21 cellular contexts compared by ENCODE assay signal in the genomic region with DNA sequence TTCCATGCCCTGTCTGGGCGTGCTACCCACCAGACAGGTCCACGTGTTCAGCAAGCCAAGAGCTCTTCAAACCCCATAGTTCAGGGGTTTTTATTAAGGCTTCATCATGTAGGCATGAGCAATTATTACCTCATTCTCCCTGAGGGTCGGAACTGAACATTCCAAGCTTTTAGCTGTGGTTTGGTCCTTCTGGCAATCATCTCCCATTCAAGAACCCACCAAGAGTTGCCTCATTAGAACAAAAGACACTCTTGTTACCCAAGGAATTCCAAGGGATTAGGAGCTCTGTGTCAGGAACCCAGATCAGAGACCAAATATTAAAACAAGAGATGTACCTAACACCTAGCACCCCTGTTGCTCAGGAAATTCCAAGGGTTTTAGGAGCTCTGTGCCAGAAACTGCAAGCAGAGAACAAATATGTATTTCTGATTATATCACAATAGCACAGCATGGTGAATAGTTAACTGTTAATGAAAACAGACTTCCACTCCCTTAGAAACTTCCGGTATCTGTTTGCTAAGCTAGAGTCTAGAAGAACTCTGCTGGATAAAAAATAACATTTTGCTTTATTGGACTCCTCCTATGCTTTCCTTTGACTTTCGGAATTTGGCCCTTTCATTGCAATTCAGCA.
DNase-seq lines count a peak whose midpoint lies in the region; ATAC-seq, FAIRE-seq and TF ChIP-seq lines count a peak whose summit lies in the region.
"Had no signal": no experiment of that assay in that cellular context is flagged by ENCODE, and none has a peak within 500 bp of the region (broad histone marks: within the 10 kb centered on the region; RNA-seq: fewer than 3 reads in every experiment).

No MANE protein-coding gene starts in this region.

- H3K9me3 Mint-ChIP-seq in astrocyte (ENCODE audit: unreplicated experiment): no peaks in the 10 kb centered on the region
- no peaks in the 10 kb centered on the region for H3K9me3 Mint-ChIP-seq in Caco-2 (ENCODE audit: unreplicated experiment)
- H3K9me3 Mint-ChIP-seq: dendritic cell treated with granulocyte-macrophage colony-stimulating factor and Interleukin-4, amounts not matched to agents 40 ng/mL and 50 ng/mL, for 4 days; naive thymus-derived CD8-positive, alpha-beta T cell; stimulated activated naive CD8-positive, alpha-beta T cell treated with anti-CD3 and anti-CD28 coated beads, Interleukin-15, Interleukin-2, amounts not matched to agents 100 ng/mL and 50 ng/mL, for 24 hours had no signal

- H3K9ac ChIP-seq in astrocyte (ENCODE audit: low read length): no peak overlapping the region
- H3K9ac ChIP-seq: SK-N-SH had no signal

- no peaks in the 10 kb centered on the region for H3K9me3 ChIP-seq in astrocyte (ENCODE audit: insufficient read depth, low read depth, low read length)
- H3K9me3 ChIP-seq in Caco-2: no peaks in the 10 kb centered on the region
- H3K9me3 ChIP-seq: BE2C, HAP-1, right atrium auricular region, SK-N-SH, upper lobe of left lung had no signal

- H3K4me3 Mint-ChIP-seq in astrocyte (ENCODE audit: unreplicated experiment) (no peak overlapping the region), Caco-2 (ENCODE audit: unreplicated experiment) (no peak overlapping the region)
- H3K4me3 Mint-ChIP-seq: dendritic cell treated with granulocyte-macrophage colony-stimulating factor and Interleukin-4, amounts not matched to agents 40 ng/mL and 50 ng/mL, for 4 days; naive thymus-derived CD8-positive, alpha-beta T cell; stimulated activated naive CD8-positive, alpha-beta T cell treated with anti-CD3 and anti-CD28 coated beads, Interleukin-15, Interleukin-2, amounts not matched to agents 100 ng/mL and 50 ng/mL, for 24 hours had no signal

- intact Hi-C loops in Caco-2 (cut with micrococcal nuclease; ENCODE audit: unreplicated experiment): no loop called here

- H3K36me3 ChIP-seq in astrocyte (ENCODE audit: insufficient read depth, low read length): no peaks in the 10 kb centered on the region
- no peaks in the 10 kb centered on the region for H3K36me3 ChIP-seq in Caco-2 (ENCODE audit: control insufficient read depth, insufficient read depth, low read length)
- H3K36me3 ChIP-seq: BE2C, HAP-1 had no signal

- H3K27me3 Mint-ChIP-seq in astrocyte (ENCODE audit: low read depth, unreplicated experiment): no peaks in the 10 kb centered on the region
- H3K27me3 Mint-ChIP-seq in Caco-2 (ENCODE audit: insufficient read depth, unreplicated experiment): no peaks in the 10 kb centered on the region
- H3K27me3 Mint-ChIP-seq: dendritic cell treated with granulocyte-macrophage colony-stimulating factor and Interleukin-4, amounts not matched to agents 40 ng/mL and 50 ng/mL, for 4 days; naive thymus-derived CD8-positive, alpha-beta T cell; stimulated activated naive CD8-positive, alpha-beta T cell treated with anti-CD3 and anti-CD28 coated beads, Interleukin-15, Interleukin-2, amounts not matched to agents 100 ng/mL and 50 ng/mL, for 24 hours had no signal

- no peak for TF ChIP-seq CTCF in astrocyte (IDR thresholded peaks at IDR 0.05; ENCODE audit: insufficient read depth, low read depth, low read length)
- no peak for TF ChIP-seq CTCF in Caco-2 (IDR thresholded peaks at IDR 0.05; ENCODE audit: insufficient read depth in 1 of 2, low read depth in 1 of 2, low read length in 1 of 2, severe bottlenecking in 1 of 2, unreplicated experiment in 1 of 2)

- DNase-seq in NCI-H146 (lab: John Stamatoyannopoulos, UW) (peak; percentile 12), NCI-H146 treated with DMSO at 0.1 percent for 48 hours (lab: John Stamatoyannopoulos, UW; ENCODE audit: unreplicated experiment) (no peak), astrocyte (ENCODE audit: low read depth) (peak; percentile 9), foreskin melanocyte (peak; percentile 92), Caco-2 (no peak), HEK293T (ENCODE audit: extremely low spot score) (no peak), HuH-7 (ENCODE audit: low spot score) (no peak)
- DNase-seq: activated CD4-positive, alpha-beta T cell treated with anti-CD3 and anti-CD28 coated beads for 4 hours; BE2C; erythroblast; naive thymus-derived CD8-positive, alpha-beta T cell; NCI-H187 treated with DMSO at 0.1 percent for 48 hours; NCI-H446; SK-N-SH; upper lobe of left lung had no signal

- no peaks in the 10 kb centered on the region for H3K79me2 ChIP-seq in astrocyte (ENCODE audit: insufficient read depth, low read length)

- CTCF ChIA-PET in Caco-2 (lab: Charles Lee): no interaction called here
- CTCF ChIA-PET in HEK293T (lab: Yijun Ruan, JAX): no interaction called here

- no peak overlapping the region for H2AFZ ChIP-seq in astrocyte (ENCODE audit: low read depth, low read length)

- POLR2A ChIA-PET in Caco-2 (lab: Charles Lee) (no interaction called here), HEK293T (lab: Yijun Ruan, JAX) (no interaction called here)

- H3K4me2 ChIP-seq in astrocyte (ENCODE audit: low read length): peak overlapping the region; percentile 24
- H3K4me2 ChIP-seq: SK-N-SH had no signal

- peaks cover 12% of the 10 kb centered on the region for H3K4me1 Mint-ChIP-seq in astrocyte (ENCODE audit: low read depth, unreplicated experiment)
- H3K4me1 Mint-ChIP-seq in Caco-2 (ENCODE audit: low read depth, unreplicated experiment): no peaks in the 10 kb centered on the region

- no peak overlapping the region for H3K4me3 ChIP-seq in astrocyte (ENCODE audit: insufficient read depth, low read depth, low read length)
- no peak overlapping the region for H3K4me3 ChIP-seq in Caco-2 (ENCODE audit: low read depth, low read length)
- H3K4me3 ChIP-seq: HAP-1, right atrium auricular region, upper lobe of left lung had no signal

- ATAC-seq in HG03469 (IDR thresholded peaks at IDR 0.05; ENCODE audit: unreplicated experiment): no peak
- ATAC-seq: naive thymus-derived CD8-positive, alpha-beta T cell had no signal

- H3K27me3 ChIP-seq in astrocyte (ENCODE audit: insufficient read depth, low read length) (no peaks in the 10 kb centered on the region), Caco-2 (replicated peaks; ENCODE audit: control insufficient read depth, insufficient read depth, low read length) (no peaks in the 10 kb centered on the region)
- H3K27me3 ChIP-seq: BE2C, right atrium auricular region, upper lobe of left lung had no signal

- BruUV-seq in Caco-2 (replicated peaks; lab: Mats Ljungman, UMichigan): no TSS peak

- H3K27ac ChIP-seq in astrocyte (ENCODE audit: low read depth, low read length): peak overlapping the region; percentile 8
- H3K27ac ChIP-seq: 22Rv1, right atrium auricular region, upper lobe of left lung had no signal

- H3K27ac Mint-ChIP-seq in astrocyte (ENCODE audit: unreplicated experiment): peak overlapping the region; percentile 59
- no peak overlapping the region for H3K27ac Mint-ChIP-seq in Caco-2 (ENCODE audit: unreplicated experiment)
- H3K27ac Mint-ChIP-seq: dendritic cell treated with granulocyte-macrophage colony-stimulating factor and Interleukin-4, amounts not matched to agents 40 ng/mL and 50 ng/mL, for 4 days; stimulated activated naive CD8-positive, alpha-beta T cell treated with anti-CD3 and anti-CD28 coated beads, Interleukin-15, Interleukin-2, amounts not matched to agents 100 ng/mL and 50 ng/mL, for 24 hours had no signal

- no peak for FAIRE-seq in astrocyte (lab: Jason Lieb, UNC)

- H3K4me1 ChIP-seq in astrocyte (ENCODE audit: insufficient read depth, low read length): peaks cover 3% of the 10 kb centered on the region
- no peaks in the 10 kb centered on the region for H3K4me1 ChIP-seq in Caco-2
- H3K4me1 ChIP-seq: BE2C, HAP-1, right atrium auricular region, upper lobe of left lung had no signal

- H4K20me1 ChIP-seq in astrocyte (ENCODE audit: insufficient read depth, low read length): no peaks in the 10 kb centered on the region

- H3K36me3 Mint-ChIP-seq in astrocyte (ENCODE audit: low read depth, unreplicated experiment): no peaks in the 10 kb centered on the region
- H3K36me3 Mint-ChIP-seq in Caco-2 (ENCODE audit: insufficient read depth, unreplicated experiment): no peaks in the 10 kb centered on the region

TF ChIP-seq in HEK293T, 16 proteins besides CTCF, POLR2A, EP300 and RAD21:
- TF ChIP-seq CTBP1 (IDR thresholded peaks at IDR 0.05; ENCODE audit: borderline replicate concordance): no peak
- no peak for TF ChIP-seq ELF4 (IDR thresholded peaks at IDR 0.05)
- TF ChIP-seq ZNF384 (IDR thresholded peaks at IDR 0.05): no peak
- TF ChIP-seq LEF1 (IDR thresholded peaks at IDR 0.05; ENCODE audit: borderline replicate concordance): no peak
- TF ChIP-seq FOXK2 (IDR thresholded peaks at IDR 0.05): no peak
- TF ChIP-seq TARDBP (IDR thresholded peaks at IDR 0.05): no peak

Comparison
In these comparisons a context has a peak if more than half of its experiments do, and no peak if none do; other contexts are left out.
1. DNase-seq: peak in NCI-H146 (single experiment), astrocyte (single experiment) and foreskin melanocyte (single experiment); none in NCI-H146 treated with DMSO at 0.1 percent for 48 hours (single experiment), Caco-2 (0 of 2), HEK293T (single experiment) and HuH-7 (single experiment).